ENCODE assay signal across 8 cellular contexts in the genomic region with DNA sequence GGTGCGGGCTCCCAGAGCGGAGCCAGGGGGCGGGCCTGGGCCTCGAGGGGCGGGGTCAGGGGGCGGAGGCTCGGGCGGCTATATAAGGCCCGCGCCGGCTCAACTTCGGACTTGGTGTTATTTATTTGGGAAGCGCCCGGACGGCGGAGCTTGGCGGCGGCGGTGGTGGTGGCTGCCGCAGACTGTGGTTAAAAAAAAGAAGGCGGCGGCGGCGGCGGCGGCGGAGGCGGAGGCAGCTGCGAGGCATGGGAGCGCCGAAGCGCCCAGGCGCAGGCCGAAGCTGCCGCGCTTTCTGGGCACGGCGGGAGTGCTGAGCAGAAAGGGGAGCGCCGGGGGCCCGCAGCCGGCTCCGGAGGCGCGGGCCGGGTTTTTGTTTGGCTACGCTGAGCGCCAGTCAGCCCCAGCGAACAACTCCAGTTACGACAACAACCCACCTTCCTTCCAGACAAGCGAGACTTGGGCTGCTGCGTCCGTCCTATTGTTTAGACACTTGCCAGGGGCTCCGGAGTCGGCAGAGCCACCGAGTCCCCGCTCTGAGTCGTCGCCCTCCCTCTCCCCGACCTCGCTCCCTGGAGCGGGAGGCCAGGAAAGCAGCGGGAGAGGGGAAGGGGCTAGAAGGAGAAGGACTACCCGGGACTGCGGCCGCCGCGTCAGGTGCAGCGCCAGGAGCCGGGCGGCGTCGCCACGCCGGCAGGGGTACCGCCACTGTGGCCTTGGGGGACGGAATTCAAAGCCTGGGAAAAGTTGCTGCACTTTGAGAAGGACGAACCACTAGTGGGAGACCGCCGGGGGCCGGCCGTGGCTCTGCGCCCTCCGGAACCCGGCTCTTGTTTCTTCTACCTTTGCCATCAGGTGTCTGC. TPM values are rescaled to one million over a fixed set of nuclear protein-coding genes. Genes with fewer than 3 reads are reported as not detected.
A peak's percentile ranks its signal among the peaks of the same experiment; 100 is the strongest.
DNase-seq lines count a peak whose midpoint lies in the region; ATAC-seq and TF ChIP-seq lines count a peak whose summit lies in the region.

A gene with protein sequence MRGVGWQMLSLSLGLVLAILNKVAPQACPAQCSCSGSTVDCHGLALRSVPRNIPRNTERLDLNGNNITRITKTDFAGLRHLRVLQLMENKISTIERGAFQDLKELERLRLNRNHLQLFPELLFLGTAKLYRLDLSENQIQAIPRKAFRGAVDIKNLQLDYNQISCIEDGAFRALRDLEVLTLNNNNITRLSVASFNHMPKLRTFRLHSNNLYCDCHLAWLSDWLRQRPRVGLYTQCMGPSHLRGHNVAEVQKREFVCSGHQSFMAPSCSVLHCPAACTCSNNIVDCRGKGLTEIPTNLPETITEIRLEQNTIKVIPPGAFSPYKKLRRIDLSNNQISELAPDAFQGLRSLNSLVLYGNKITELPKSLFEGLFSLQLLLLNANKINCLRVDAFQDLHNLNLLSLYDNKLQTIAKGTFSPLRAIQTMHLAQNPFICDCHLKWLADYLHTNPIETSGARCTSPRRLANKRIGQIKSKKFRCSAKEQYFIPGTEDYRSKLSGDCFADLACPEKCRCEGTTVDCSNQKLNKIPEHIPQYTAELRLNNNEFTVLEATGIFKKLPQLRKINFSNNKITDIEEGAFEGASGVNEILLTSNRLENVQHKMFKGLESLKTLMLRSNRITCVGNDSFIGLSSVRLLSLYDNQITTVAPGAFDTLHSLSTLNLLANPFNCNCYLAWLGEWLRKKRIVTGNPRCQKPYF (N-terminal part only) (plus strand): TSS at position 110 of the 860 bp plus-strand sequence. CDS start 1,911 bp downstream, outside the sequence.

- H3K9me3 Mint-ChIP-seq in activated naive CD8-positive, alpha-beta T cell treated with anti-CD3 and anti-CD28 coated beads, Interleukin-2, amount 10 ng/mL, durations not matched to agents 7 days and 5 days: peaks cover 1% of the 10 kb centered on the region

- peak in 1 of 2 donors; percentile 79 for TF ChIP-seq POLR2A in heart left ventricle (IDR thresholded peaks at IDR 0.05)

- H3K23ac ChIP-seq in trophoblast cell (ENCODE audit: low read length): no peak within 1 kb of the TSS

- H2BK5ac ChIP-seq in trophoblast cell (ENCODE audit: low read depth, low read length, poor library complexity): no peak within 1 kb of the TSS

- H3K4me1 Mint-ChIP-seq in activated naive CD8-positive, alpha-beta T cell treated with anti-CD3 and anti-CD28 coated beads, Interleukin-2, amount 10 ng/mL, durations not matched to agents 7 days and 5 days: peaks cover 3% of the 10 kb centered on the region

- peak within 1 kb of the TSS; percentile 51 for H3K4me3 Mint-ChIP-seq in activated naive CD8-positive, alpha-beta T cell treated with anti-CD3 and anti-CD28 coated beads, Interleukin-2, amount 10 ng/mL, durations not matched to agents 7 days and 5 days

- peak within 1 kb of the TSS; percentile 82 for H3K9ac ChIP-seq in trophoblast cell (ENCODE audit: low read length)

- H3K27me3 ChIP-seq in heart left ventricle (peaks cover 6 to 46% (median 32%) of the 10 kb centered on the region in 9 donors), trophoblast cell (ENCODE audit: insufficient read depth, low read length) (peaks cover 26% of the 10 kb centered on the region)

- H3K36me3 Mint-ChIP-seq in activated naive CD8-positive, alpha-beta T cell treated with anti-CD3 and anti-CD28 coated beads, Interleukin-2, amount 10 ng/mL, durations not matched to agents 7 days and 5 days: no peaks in the 10 kb centered on the region

- peaks cover 62% of the 10 kb centered on the region for H3K27me3 Mint-ChIP-seq in activated naive CD8-positive, alpha-beta T cell treated with anti-CD3 and anti-CD28 coated beads, Interleukin-2, amount 10 ng/mL, durations not matched to agents 7 days and 5 days

- no peak within 1 kb of the TSS for H4K91ac ChIP-seq in trophoblast cell (ENCODE audit: low read depth, low read length)

- H3K4me3 ChIP-seq in heart left ventricle (peak within 1 kb of the TSS; percentile 30 to 80 (median 62)), trophoblast cell (ENCODE audit: low read depth, low read length) (peak within 1 kb of the TSS; percentile 84)

- peaks cover 0 to 43% (median 11%) of the 10 kb centered on the region in 12 donors for H3K4me1 ChIP-seq in heart left ventricle
- peaks cover 23 to 29% of the 10 kb centered on the region in 2 experiments for H3K4me1 ChIP-seq in trophoblast cell (ENCODE audit: control insufficient read depth in 1 of 2, insufficient read depth in 2 of 2, low read length in 2 of 2)

- H3K18ac ChIP-seq in trophoblast cell (ENCODE audit: low read length): peak within 1 kb of the TSS; percentile 69

- H3K27ac Mint-ChIP-seq in activated naive CD8-positive, alpha-beta T cell treated with anti-CD3 and anti-CD28 coated beads, Interleukin-2, amount 10 ng/mL, durations not matched to agents 7 days and 5 days: no peak within 1 kb of the TSS

- no peak within 1 kb of the TSS for H3K4ac ChIP-seq in trophoblast cell (ENCODE audit: low read depth, low read length)

- H2BK120ac ChIP-seq in trophoblast cell (ENCODE audit: insufficient read depth, low read length, poor library complexity): no peak within 1 kb of the TSS

- H2AFZ ChIP-seq in trophoblast cell (ENCODE audit: insufficient read depth, low read length, poor library complexity): peak within 1 kb of the TSS; percentile 79

- POLR2A ChIA-PET in activated naive CD8-positive, alpha-beta T cell treated with anti-CD3 and anti-CD28 coated beads, Interleukin-2, amount 10 ng/mL, durations not matched to agents 7 days and 5 days (lab: Charles Lee): no interaction called here

- no peak within 1 kb of the TSS for H2AK5ac ChIP-seq in trophoblast cell (ENCODE audit: low read length)

- no peaks in the 10 kb centered on the region for H3K79me2 ChIP-seq in trophoblast cell (ENCODE audit: control insufficient read depth, insufficient read depth, low read length, poor library complexity)

- peak within 1 kb of the TSS; percentile 18 for H4K8ac ChIP-seq in trophoblast cell (ENCODE audit: low read depth, low read length)

- peak within 1 kb of the TSS; percentile 98 for H3K4me2 ChIP-seq in trophoblast cell (ENCODE audit: low read length)

- ATAC-seq in GM19043 (IDR thresholded peaks at IDR 0.05; ENCODE audit: low read depth, unreplicated experiment) (peak; percentile 66), HG03175 (IDR thresholded peaks at IDR 0.05; ENCODE audit: unreplicated experiment) (peak; percentile 70), heart left ventricle (peak; percentile 64 to 92 (median 90))
- ATAC-seq in activated naive CD8-positive, alpha-beta T cell treated with anti-CD3 and anti-CD28 coated beads, Interleukin-2, amount 10 ng/mL, durations not matched to agents 7 days and 5 days (ENCODE audit: low read depth): peak; percentile 78

- H4K12ac ChIP-seq in trophoblast cell (ENCODE audit: low read depth, low read length): peak within 1 kb of the TSS; percentile 7

- intact Hi-C loops in heart left ventricle (cut with DNase I): loop anchor here in 1 of 10 donors (10.0 kb wide), 1 partner anchor 1567 kb away; no protein-coding TSS in a partner anchor

- H3K36me3 ChIP-seq in heart left ventricle (no peaks in the 10 kb centered on the region), trophoblast cell (ENCODE audit: control insufficient read depth in 1 of 2, insufficient read depth in 2 of 2, low read length in 2 of 2) (no peaks in the 10 kb centered on the region)

- peak within 1 kb of the TSS in 9 of 12 donors; percentile 34 to 81 (median 59) for H3K27ac ChIP-seq in heart left ventricle
- H3K27ac ChIP-seq in trophoblast cell (ENCODE audit: low read depth, low read length): no peak within 1 kb of the TSS

- peaks cover 4% of the 10 kb centered on the region for H3K79me1 ChIP-seq in trophoblast cell (ENCODE audit: low read length)

- no peak within 1 kb of the TSS for H3K14ac ChIP-seq in trophoblast cell (ENCODE audit: low read length)

- H3K9me3 ChIP-seq in heart left ventricle (no peaks in the 10 kb centered on the region), trophoblast cell (ENCODE audit: insufficient read depth, low read depth, low read length) (peaks cover 2% of the 10 kb centered on the region)

- TF ChIP-seq CTCF in heart left ventricle (IDR thresholded peaks at IDR 0.05): peak in 4 of 12 donors; percentile 25 to 41 (median 33)

- DNase-seq in CD1c-positive myeloid dendritic cell (ENCODE audit: extremely low spot score) (peak; percentile 16), NCI-H460 (ENCODE audit: extremely low read depth, low read depth) (peak; percentile 19), heart left ventricle (peak; percentile 74 to 84 (median 80)), trophoblast cell (peak; percentile 71 to 83), KG1 (lab: John Stamatoyannopoulos, UW) (no peak)
- DNase-seq in activated naive CD8-positive, alpha-beta T cell treated with anti-CD3 and anti-CD28 coated beads, Interleukin-2, amount 10 ng/mL, durations not matched to agents 7 days and 5 days: peak; percentile 51

- H2BK12ac ChIP-seq in trophoblast cell (ENCODE audit: low read length): no peak within 1 kb of the TSS

- WGBS in heart left ventricle, 4 donors: 0 to 1% (median 0%) methylated on average over 46 to 85 of the region's 85 CpGs
- no CpG with 5 or more reads among the region's 85 CpGs for WGBS in trophoblast cell (ENCODE audit: extremely low coverage, insufficient coverage, insufficient read length)

RNA-seq across cellular contexts. Expression of the gene that starts here (rescaled TPM):
- not detected in 2 replicates for total RNA-seq in NCI-H460 (2014; rRNA removed; shearing (Covaris generic))
- polyA plus RNA-seq in NCI-H460 (2014; cell fraction: nucleus; rRNA removed): not detected in 2 replicates
- total RNA-seq in activated naive CD8-positive, alpha-beta T cell treated with anti-CD3 and anti-CD28 coated beads, Interleukin-2, amount 10 ng/mL, durations not matched to agents 7 days and 5 days: not detected
- 10 to 100 TPM in 2 of 9 donors, 1 to 10 TPM in 7; 2.8 to 19.4 (median 4.5) TPM for total RNA-seq in heart left ventricle
- 1 to 10 TPM in 1 of 2 donors, under 1 TPM in 1; 0.99 to 1.2 TPM for polyA plus RNA-seq in heart left ventricle
- polyA plus RNA-seq in trophoblast cell (2013): 3.8 and 4.2 TPM in 2 replicates

Comparison
In these comparisons a context has a peak if more than half of its experiments do, and no peak if none do; other contexts are left out.
1. Peak in DNase-seq in NCI-H460; RNA of the gene not detected or under 1 TPM.
2. Peak in DNase-seq and ATAC-seq in activated naive CD8-positive, alpha-beta T cell treated with anti-CD3 and anti-CD28 coated beads, Interleukin-2, amount 10 ng/mL, durations not matched to agents 7 days and 5 days; RNA of the gene not detected or under 1 TPM.